ENCODE assay signal across 8 cellular contexts in genomic region chr7:43810195-43810941, GRCh38. TPM values are rescaled to one million over a fixed set of nuclear protein-coding genes. Genes with fewer than 3 reads are reported as not detected.
DNase-seq lines count a peak whose midpoint lies in the region; ATAC-seq and TF ChIP-seq lines count a peak whose summit lies in the region.
"Not testable (repeated sequence)": the region's sequence is repeated elsewhere in the genome, so short reads cannot be mapped to it uniquely, and the experiment has no call there.

No MANE protein-coding gene starts in this region.

- peaks cover 17% of the 10 kb centered on the region for H3K27me3 ChIP-seq in AG04450 (ENCODE audit: control insufficient read depth, insufficient read depth, low read length)
- not testable (repeated sequence) for H3K27me3 ChIP-seq in MM.1S (replicated peaks; ENCODE audit: insufficient read depth, low read length); SJSA1 (replicated peaks)

- H4K20me1 ChIP-seq in MM.1S (ENCODE audit: insufficient read depth, low read length) = not testable (repeated sequence)

- TF ChIP-seq CTCF in AG04450 (IDR thresholded peaks at IDR 0.05; ENCODE audit: low read depth, low read length) = 0 out of 2 replicates have a peak, but pooled peaks have one; percentile 10
- TF ChIP-seq CTCF in GM12864 (IDR thresholded peaks at IDR 0.05; ENCODE audit: low read depth, low read length, missing control alignments) = peak; percentile 45
- peak; percentile 44 for TF ChIP-seq CTCF in MM.1S (IDR thresholded peaks at IDR 0.05; ENCODE audit: low read length)
- peak; percentile 46 for TF ChIP-seq CTCF in choroid plexus epithelial cell (conservative IDR thresholded peaks at IDR 0.05; ENCODE audit: low read depth, low read length)

- not testable (repeated sequence) for H3K4me1 ChIP-seq in MM.1S (ENCODE audit: low read length); SJSA1 (replicated peaks)

- H3K9me2 ChIP-seq in MM.1S (replicated peaks; ENCODE audit: insufficient read depth, low read length) = not testable (repeated sequence)

- not testable (repeated sequence) for H3K9me3 Mint-ChIP-seq in activated CD8-positive, alpha-beta memory T cell treated with anti-CD3 and anti-CD28 coated beads, Interleukin-2, amount 10 ng/mL, durations not matched to agents 7 days and 5 days (ENCODE audit: low read depth)

- not testable (repeated sequence) for H3K27ac ChIP-seq in AG04450 (ENCODE audit: low read depth, low read length); MM.1S (ENCODE audit: low read length); SJSA1

- not testable (repeated sequence) for H2AFZ ChIP-seq in MM.1S (ENCODE audit: low read length)

- H3K9me3 ChIP-seq in AG04450 (ENCODE audit: control insufficient read depth, insufficient read depth, low read length); MM.1S (replicated peaks; ENCODE audit: insufficient read depth, low read length); SJSA1 (replicated peaks): not testable (repeated sequence)

- peaks cover 19% of the 10 kb centered on the region for H3K27me3 Mint-ChIP-seq in activated CD8-positive, alpha-beta memory T cell treated with anti-CD3 and anti-CD28 coated beads, Interleukin-2, amount 10 ng/mL, durations not matched to agents 7 days and 5 days

- not testable (repeated sequence) for H3K4me1 Mint-ChIP-seq in activated CD8-positive, alpha-beta memory T cell treated with anti-CD3 and anti-CD28 coated beads, Interleukin-2, amount 10 ng/mL, durations not matched to agents 7 days and 5 days

- not testable (repeated sequence) for ATAC-seq in activated CD8-positive, alpha-beta memory T cell treated with anti-CD3 and anti-CD28 coated beads, Interleukin-2, amount 10 ng/mL, durations not matched to agents 7 days and 5 days

- not testable (repeated sequence) for H3K79me2 ChIP-seq in MM.1S (ENCODE audit: low read length)

- not testable (repeated sequence) for H3K27ac Mint-ChIP-seq in activated CD8-positive, alpha-beta memory T cell treated with anti-CD3 and anti-CD28 coated beads, Interleukin-2, amount 10 ng/mL, durations not matched to agents 7 days and 5 days

- H3K4me3 ChIP-seq in AG04450 (ENCODE audit: low read depth, low read length); GM12864 (ENCODE audit: low read depth, low read length); MM.1S (ENCODE audit: low read length); SJSA1; choroid plexus epithelial cell (ENCODE audit: low read depth, low read length): not testable (repeated sequence)

- not testable (repeated sequence) for DNase-seq in AG04450 (ENCODE audit: low read depth, low spot score); GM12864 (ENCODE audit: low read depth)
- DNase-seq in MM.1S = peak; percentile 39
- DNase-seq in SJSA1 (ENCODE audit: low read depth in 1 of 2, low spot score in 2 of 2) = peak; percentile 4 to 57
- peak; percentile 58 for DNase-seq in activated CD8-positive, alpha-beta memory T cell treated with anti-CD3 and anti-CD28 coated beads, Interleukin-2, amount 10 ng/mL, durations not matched to agents 7 days and 5 days
- DNase-seq in choroid plexus epithelial cell (ENCODE audit: low read depth) = peak; percentile 34
- DNase-seq in iPS-NIHi7 (ENCODE audit: extremely low spot score) = peak; percentile 32
- DNase-seq in stimulated activated CD4-positive, alpha-beta T cell treated with anti-CD3 and anti-CD28 coated beads, Interleukin-1b, Interleukin-23, amount 100 ng/mL, for 24 hours (ENCODE audit: low read depth in 4 of 4, low spot score in 1 of 4) = peak in 3 of 4 experiments; percentile 7 to 22 (median 17)

- CTCF ChIA-PET in AG04450 (lab: Charles Lee) = interaction anchor here (0.6 kb wide), 1 partner anchor 879 kb away, joined by 3 read pairs; no protein-coding TSS in a partner anchor
- CTCF ChIA-PET in activated CD8-positive, alpha-beta memory T cell treated with anti-CD3 and anti-CD28 coated beads, Interleukin-2, amount 10 ng/mL, durations not matched to agents 7 days and 5 days (lab: Charles Lee) = interaction anchor here (0.9 to 1.2 kb wide), 3 partner anchors 10 to 111 kb away, joined by 3 to 4 read pairs (median 3); no protein-coding TSS in a partner anchor

- H3K36me3 Mint-ChIP-seq in activated CD8-positive, alpha-beta memory T cell treated with anti-CD3 and anti-CD28 coated beads, Interleukin-2, amount 10 ng/mL, durations not matched to agents 7 days and 5 days = not testable (repeated sequence)

- H3K36me3 ChIP-seq in MM.1S (replicated peaks; ENCODE audit: insufficient read depth, low read length); SJSA1: not testable (repeated sequence)

- H3K9ac ChIP-seq in MM.1S (ENCODE audit: low read length) = not testable (repeated sequence)

- POLR2A ChIA-PET in AG04450 (lab: Yijun Ruan, JAX) = not testable (repeated sequence)

- not testable (repeated sequence) for H3K4me3 Mint-ChIP-seq in activated CD8-positive, alpha-beta memory T cell treated with anti-CD3 and anti-CD28 coated beads, Interleukin-2, amount 10 ng/mL, durations not matched to agents 7 days and 5 days

- H3K4me2 ChIP-seq in MM.1S (ENCODE audit: low read depth, low read length) = not testable (repeated sequence)

- H3F3A ChIP-seq in MM.1S (ENCODE audit: insufficient read depth, low read length) = not testable (repeated sequence)

RNA-seq across cellular contexts. Expression of gene BLVRA, which starts 51.9 kb away (rescaled TPM):
- 50.3 and 58.7 TPM in 2 replicates for polyA plus RNA-seq in AG04450 (2011; rRNA removed)
- polyA minus RNA-seq in AG04450 (2011; rRNA and poly(A)+ RNA removed) = 16.4 and 17.9 TPM in 2 replicates
- total RNA-seq in SJSA1 (2014; rRNA removed; shearing (Covaris generic)) = 27.8 and 39.0 TPM in 2 replicates
- 10 to 100 TPM; 37.2 to 46.9 TPM for total RNA-seq in activated CD8-positive, alpha-beta memory T cell treated with anti-CD3 and anti-CD28 coated beads, Interleukin-2, amount 10 ng/mL, durations not matched to agents 7 days and 5 days

RNA-seq across cellular contexts. Expression of gene MRPS24, which starts 58.9 kb away (rescaled TPM):
- 134 and 184 TPM in 2 replicates for polyA plus RNA-seq in AG04450 (2011; rRNA removed)
- 70.9 and 92.3 TPM in 2 replicates for polyA minus RNA-seq in AG04450 (2011; rRNA and poly(A)+ RNA removed)
- 146 and 224 TPM in 2 replicates for total RNA-seq in SJSA1 (2014; rRNA removed; shearing (Covaris generic))
- total RNA-seq in activated CD8-positive, alpha-beta memory T cell treated with anti-CD3 and anti-CD28 coated beads, Interleukin-2, amount 10 ng/mL, durations not matched to agents 7 days and 5 days = 10 to 100 TPM; 75.3 to 96.2 TPM
